ENCODE assay signal across 13 cellular contexts in the genomic region with DNA sequence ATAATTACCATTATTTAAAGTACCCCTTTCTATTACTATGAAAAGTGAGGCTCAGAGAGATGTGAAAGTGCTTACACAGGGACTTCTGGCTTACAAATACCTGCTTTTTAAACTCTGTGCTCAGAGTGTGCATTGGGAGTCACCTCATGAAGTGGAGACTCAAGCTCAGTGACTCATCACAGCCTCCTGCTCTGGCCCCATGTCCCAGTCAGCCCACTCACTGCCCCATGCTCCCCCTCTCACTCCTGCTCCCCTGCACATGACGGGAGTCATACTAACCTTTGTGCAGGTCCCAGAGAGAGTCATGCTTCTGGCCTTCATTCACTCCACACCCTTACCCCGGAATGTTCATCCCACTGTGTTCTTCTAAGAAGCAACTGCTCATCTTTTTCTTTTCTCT. TPM values are rescaled to one million over a fixed set of nuclear protein-coding genes. Genes with fewer than 3 reads are reported as not detected.
DNase-seq lines count a peak whose midpoint lies in the region; ATAC-seq, FAIRE-seq and TF ChIP-seq lines count a peak whose summit lies in the region.
"Had no signal": no experiment of that assay in that cellular context is flagged by ENCODE, and none has a peak within 500 bp of the region (broad histone marks: within the 10 kb centered on the region; RNA-seq: fewer than 3 reads in every experiment).

No MANE protein-coding gene starts in this region.

- dilution Hi-C loops in keratinocyte (cut with MboI; ENCODE audit: extremely low pct_ligation_motif_present, low sequenced_read_pairs): no loop called here

- no peak overlapping the region for H2AFZ ChIP-seq in HCT116 (ENCODE audit: low read depth, low read length, poor library complexity, severe bottlenecking)
- no peak overlapping the region for H2AFZ ChIP-seq in keratinocyte (ENCODE audit: control insufficient read depth, low read length)

- peaks cover 6% of the 10 kb centered on the region; the same call in 1 of the 2 replicates for H4K20me1 ChIP-seq in BLaER1
- H4K20me1 ChIP-seq in HCT116 (ENCODE audit: insufficient read depth): no peaks in the 10 kb centered on the region
- no peaks in the 10 kb centered on the region for H4K20me1 ChIP-seq in keratinocyte (ENCODE audit: control insufficient read depth, extremely low read depth, insufficient read depth, low read length)

- H3K9ac ChIP-seq in BLaER1 (no peak overlapping the region), HCT116 (ENCODE audit: low read length) (no peak overlapping the region), keratinocyte (ENCODE audit: control insufficient read depth, extremely low read depth, insufficient read depth, low read length) (no peak overlapping the region)

- ATAC-seq in HCT116 (0 out of 2 replicates have a peak, but pooled peaks have one; percentile 39), HG02938 (IDR thresholded peaks at IDR 0.05; ENCODE audit: unreplicated experiment) (no peak), right cardiac atrium (no peak), GM21515 (IDR thresholded peaks at IDR 0.05; ENCODE audit: unreplicated experiment) (no peak)
- ATAC-seq: Panc1 had no signal

- POLR2A ChIA-PET in HCT116 (lab: Charles Lee): no interaction called here
- POLR2A ChIA-PET in activated CD4-positive, alpha-beta memory T cell treated with anti-CD3 and anti-CD28 coated beads for 36 hours (lab: Charles Lee): no interaction called here

- TF ChIP-seq POLR2A in HCT116 (IDR thresholded peaks at IDR 0.05; ENCODE audit: borderline replicate concordance, extremely low read depth, insufficient read depth, insufficient read length): no peak

- H3K4me1 Mint-ChIP-seq in activated CD4-positive, alpha-beta memory T cell treated with anti-CD3 and anti-CD28 coated beads for 36 hours (ENCODE audit: low read depth): peaks cover 6% of the 10 kb centered on the region

- H3K79me2 ChIP-seq in HCT116 (ENCODE audit: insufficient read depth, low read length) (no peaks in the 10 kb centered on the region), keratinocyte (ENCODE audit: control insufficient read depth, insufficient read depth, low read length) (no peaks in the 10 kb centered on the region)

- peak; percentile 7 for DNase-seq in HCT116 (ENCODE audit: low read depth, low spot score)
- peak; percentile 30 for DNase-seq in activated CD4-positive, alpha-beta memory T cell treated with anti-CD3 and anti-CD28 coated beads for 36 hours
- DNase-seq in keratinocyte (ENCODE audit: low read depth, low spot score): peak; percentile 32
- no peak for DNase-seq in right cardiac atrium
- no peak for DNase-seq in HUDEP-2 (lab: John Stamatoyannopoulos, UW; ENCODE audit: unreplicated experiment in 76 of 76)
- DNase-seq: activated CD4-positive, CD25-positive, alpha-beta regulatory T cell treated with anti-CD3 and anti-CD28 coated beads, Interleukin-2, amount 50 U/mL, for 72 hours; activated naive CD4-positive, alpha-beta T cell treated with anti-CD3 and anti-CD28 coated beads, Interleukin-2, amount 50 U/mL, for 16 hours; effector memory CD4-positive, alpha-beta T cell; NCI-H1436 treated with DMSO at 0.1 percent for 48 hours had no signal

- FAIRE-seq in keratinocyte (lab: Jason Lieb, UNC): no peak

- H3K4me3 ChIP-seq in BLaER1: no peak overlapping the region; the same call in 1 of the 2 replicates
- no peak overlapping the region for H3K4me3 ChIP-seq in HCT116 (replicated peaks in 1 of 2; ENCODE audit: low read depth in 1 of 2, low read length in 2 of 2)
- no peak overlapping the region for H3K4me3 ChIP-seq in keratinocyte (ENCODE audit: control insufficient read depth in 2 of 3, extremely low read depth in 1 of 3, insufficient read depth in 2 of 3, low read depth in 1 of 3, low read length in 3 of 3)
- H3K4me3 ChIP-seq in right cardiac atrium (ENCODE audit: low read length): no peak overlapping the region

- RAD21 ChIA-PET in HCT116 (lab: Charles Lee; ENCODE audit: low non-redundant PET in 1 of 2, low total read pairs in 2 of 2, uncharacterized antibody in 2 of 2, unreplicated experiment in 2 of 2): no interaction called here

- 81% methylated on average over 2 of the region's 2 CpGs for WGBS in right cardiac atrium

- no peak overlapping the region for H3K4me3 Mint-ChIP-seq in activated CD4-positive, alpha-beta memory T cell treated with anti-CD3 and anti-CD28 coated beads for 36 hours

- no peaks in the 10 kb centered on the region for H3K36me3 Mint-ChIP-seq in activated CD4-positive, alpha-beta memory T cell treated with anti-CD3 and anti-CD28 coated beads for 36 hours

- intact Hi-C loops in HCT116 (cut with micrococcal nuclease): no loop called here
- intact Hi-C loops in activated CD4-positive, alpha-beta memory T cell treated with anti-CD3 and anti-CD28 coated beads for 36 hours (cut with micrococcal nuclease): no loop called here
- intact Hi-C loops in right cardiac atrium (cut with DNase I): no loop called here

- TF ChIP-seq CTCF in HCT116 (IDR thresholded peaks at IDR 0.05 in 2 of 3, conservative IDR thresholded peaks at IDR 0.05 in 1 of 3; ENCODE audit: borderline replicate concordance in 1 of 3, insufficient read depth in 1 of 3, low read depth in 2 of 3, low read length in 2 of 3) (no peak), keratinocyte (optimal IDR thresholded peaks at IDR 0.05 in 1 of 3, IDR thresholded peaks at IDR 0.05 in 1 of 3, conservative IDR thresholded peaks at IDR 0.05 in 1 of 3; ENCODE audit: extremely low read depth in 1 of 3, insufficient read depth in 2 of 3, low read length in 3 of 3) (no peak)

- H3K9me3 Mint-ChIP-seq in activated CD4-positive, alpha-beta memory T cell treated with anti-CD3 and anti-CD28 coated beads for 36 hours: peaks cover 2% of the 10 kb centered on the region

- H3K27me3 Mint-ChIP-seq in activated CD4-positive, alpha-beta memory T cell treated with anti-CD3 and anti-CD28 coated beads for 36 hours: peaks cover 6% of the 10 kb centered on the region

- no peaks in the 10 kb centered on the region for H3K9me1 ChIP-seq in keratinocyte (ENCODE audit: control insufficient read depth, extremely low read depth, insufficient read depth, low read length)

- H3K4me2 ChIP-seq in BLaER1 (peak overlapping the region; percentile 81), HCT116 (ENCODE audit: low read length) (peak overlapping the region; percentile 27), keratinocyte (ENCODE audit: control insufficient read depth, extremely low read depth, insufficient read depth, low read depth, low read length) (no peak overlapping the region)

- CTCF ChIA-PET in HCT116 (lab: Charles Lee): no interaction called here
- CTCF ChIA-PET in activated CD4-positive, alpha-beta memory T cell treated with anti-CD3 and anti-CD28 coated beads for 36 hours (lab: Charles Lee): interaction anchor here (1.0 to 1.7 kb wide), 2 partner anchors 89 to 109 kb away, joined by 3 to 6 read pairs; no protein-coding TSS in a partner anchor

- H3K27ac Mint-ChIP-seq in activated CD4-positive, alpha-beta memory T cell treated with anti-CD3 and anti-CD28 coated beads for 36 hours: no peak overlapping the region

- H3K27ac ChIP-seq in BLaER1 (no peak overlapping the region), HCT116 (ENCODE audit: low read depth, low read length) (no peak overlapping the region), keratinocyte (ENCODE audit: control insufficient read depth, insufficient read depth, low read length) (no peak overlapping the region), right cardiac atrium (ENCODE audit: low read length) (no peak overlapping the region)

- H3K36me3 ChIP-seq in BLaER1 (no peaks in the 10 kb centered on the region), HCT116 (ENCODE audit: control insufficient read depth in 1 of 2, insufficient read depth in 2 of 2, low read length in 2 of 2) (no peaks in the 10 kb centered on the region), keratinocyte (ENCODE audit: control insufficient read depth in 2 of 2, extremely low read depth in 1 of 2, insufficient read depth in 2 of 2, low read length in 2 of 2) (no peaks in the 10 kb centered on the region)

- H3K27me3 ChIP-seq in BLaER1 (no peaks in the 10 kb centered on the region), HCT116 (ENCODE audit: insufficient read depth, low read length) (no peaks in the 10 kb centered on the region), keratinocyte (ENCODE audit: control insufficient read depth, extremely low read depth, insufficient read depth, low read length) (no peaks in the 10 kb centered on the region), right cardiac atrium (ENCODE audit: control insufficient read depth, insufficient read depth) (no peaks in the 10 kb centered on the region)

- no peak for TF ChIP-seq RAD21 in HCT116 (IDR thresholded peaks at IDR 0.05; ENCODE audit: low read depth)

- peaks cover 26% of the 10 kb centered on the region for H3K9me3 ChIP-seq in BLaER1
- H3K9me3 ChIP-seq in HCT116 (ENCODE audit: control insufficient read depth in 1 of 2, insufficient read depth in 1 of 2, low read depth in 1 of 2, low read length in 2 of 2): no peaks in the 10 kb centered on the region
- H3K9me3 ChIP-seq in keratinocyte (ENCODE audit: control insufficient read depth, low read depth, low read length): no peaks in the 10 kb centered on the region
- H3K9me3 ChIP-seq in right cardiac atrium (ENCODE audit: control insufficient read depth, low read length): no peaks in the 10 kb centered on the region

- H3K9me2 ChIP-seq in HCT116 (ENCODE audit: insufficient read depth): no peaks in the 10 kb centered on the region

- BruUV-seq in HCT116 (replicated peaks; lab: Mats Ljungman, UMichigan): no TSS peak

- H3K4me1 ChIP-seq in BLaER1: peaks cover 50% of the 10 kb centered on the region
- peaks cover 0 to 24% of the 10 kb centered on the region in 2 experiments; a peak in 2 of 4 replicates for H3K4me1 ChIP-seq in HCT116 (ENCODE audit: control insufficient read depth in 1 of 2, insufficient read depth in 2 of 2, low read length in 2 of 2)
- H3K4me1 ChIP-seq in keratinocyte (ENCODE audit: control insufficient read depth, extremely low read depth, insufficient read depth, low read length): peaks cover 5% of the 10 kb centered on the region
- H3K4me1 ChIP-seq in right cardiac atrium (ENCODE audit: control insufficient read depth, insufficient read depth, low read length): no peaks in the 10 kb centered on the region

RNA-seq across cellular contexts. Expression of gene CCR1, which starts 20.2 kb away (rescaled TPM):
- total RNA-seq in HCT116 (2021; ENCODE audit: unreplicated experiment): 0.10 TPM
- polyA plus RNA-seq in HCT116 (2012): 0.03 TPM in 1 of 2 replicates, not detected in the other
- 1 to 10 TPM in 1 of 2 experiments, under 1 TPM in 1; 0.80 to 1.3 TPM for total RNA-seq in activated CD4-positive, alpha-beta memory T cell treated with anti-CD3 and anti-CD28 coated beads for 36 hours
- 0.03 TPM in 1 of 3 replicates, not detected in the others for polyA plus RNA-seq in keratinocyte
- polyA plus RNA-seq in keratinocyte (2011; ENCODE audit: low read depth): not detected
- not detected in 2 replicates for polyA plus RNA-seq in keratinocyte (2011; cell fraction: cytosol; rRNA removed)
- not detected in 2 replicates for polyA plus RNA-seq in keratinocyte (2011; cell fraction: nucleus; rRNA removed)
- not detected in 2 replicates for polyA plus RNA-seq in keratinocyte (2012; ENCODE audit: low replicate concordance)
- not detected in 3 replicates for polyA minus RNA-seq in keratinocyte
- not detected for polyA minus RNA-seq in keratinocyte (2011; cell fraction: cytosol; rRNA and poly(A)+ RNA removed)
- not detected in 2 replicates for polyA minus RNA-seq in keratinocyte (2011; cell fraction: nucleus; rRNA and poly(A)+ RNA removed)
- 10 to 100 TPM in 1 of 4 donors, 1 to 10 TPM in 3; 4.2 to 10.7 (median 6.1) TPM for total RNA-seq in right cardiac atrium
- polyA plus RNA-seq in right cardiac atrium: 1.3 TPM

RNA-seq across cellular contexts. Expression of gene CCR3, which starts 54.4 kb away (rescaled TPM):
- not detected for total RNA-seq in HCT116 (2021; ENCODE audit: unreplicated experiment)
- polyA plus RNA-seq in HCT116 (2012): 0.04 and 0.05 TPM in 2 replicates
- not detected for total RNA-seq in activated CD4-positive, alpha-beta memory T cell treated with anti-CD3 and anti-CD28 coated beads for 36 hours
- polyA plus RNA-seq in keratinocyte: 0.16 to 0.84 TPM (median 0.17 TPM) in 3 replicates
- polyA plus RNA-seq in keratinocyte (2011; ENCODE audit: low read depth): not detected
- 0.12 and 0.33 TPM in 2 replicates for polyA plus RNA-seq in keratinocyte (2011; cell fraction: cytosol; rRNA removed)
- 0.73 and 0.85 TPM in 2 replicates for polyA plus RNA-seq in keratinocyte (2011; cell fraction: nucleus; rRNA removed)
- polyA plus RNA-seq in keratinocyte (2012; ENCODE audit: low replicate concordance): 0.35 TPM in 1 of 2 replicates, not detected in the other
- 0.19 to 2.1 TPM in 2 of 3 replicates, not detected in the other for polyA minus RNA-seq in keratinocyte
- not detected for polyA minus RNA-seq in keratinocyte (2011; cell fraction: cytosol; rRNA and poly(A)+ RNA removed)
- 0.31 and 0.42 TPM in 2 replicates for polyA minus RNA-seq in keratinocyte (2011; cell fraction: nucleus; rRNA and poly(A)+ RNA removed)
- total RNA-seq in right cardiac atrium: not detected
- not detected for polyA plus RNA-seq in right cardiac atrium

Comparison
In these comparisons a context has a peak if more than half of its experiments do, and no peak if none do; other contexts are left out.
1. DNase-seq: peak in HCT116 (single experiment), activated CD4-positive, alpha-beta memory T cell treated with anti-CD3 and anti-CD28 coated beads for 36 hours (single experiment) and keratinocyte (single experiment); none in right cardiac atrium (0 of 3) and HUDEP-2 (0 of 76).